Comparison of ENCODE assay signal across 1 cellular context in genomic region chr19:15379996-15380647, GRCh38.
TF ChIP-seq lines count a peak whose summit lies in the region.

No MANE protein-coding gene starts in this region.

TF ChIP-seq in GM12878, 131 proteins besides CTCF, POLR2A, EP300 and RAD21 (continued from another document and continues in another):
- TF ChIP-seq, protein P1, sequence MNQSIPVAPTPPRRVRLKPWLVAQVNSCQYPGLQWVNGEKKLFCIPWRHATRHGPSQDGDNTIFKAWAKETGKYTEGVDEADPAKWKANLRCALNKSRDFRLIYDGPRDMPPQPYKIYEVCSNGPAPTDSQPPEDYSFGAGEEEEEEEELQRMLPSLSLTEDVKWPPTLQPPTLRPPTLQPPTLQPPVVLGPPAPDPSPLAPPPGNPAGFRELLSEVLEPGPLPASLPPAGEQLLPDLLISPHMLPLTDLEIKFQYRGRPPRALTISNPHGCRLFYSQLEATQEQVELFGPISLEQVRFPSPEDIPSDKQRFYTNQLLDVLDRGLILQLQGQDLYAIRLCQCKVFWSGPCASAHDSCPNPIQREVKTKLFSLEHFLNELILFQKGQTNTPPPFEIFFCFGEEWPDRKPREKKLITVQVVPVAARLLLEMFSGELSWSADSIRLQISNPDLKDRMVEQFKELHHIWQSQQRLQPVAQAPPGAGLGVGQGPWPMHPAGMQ (IDR thresholded peaks at IDR 0.05; ENCODE audit: borderline replicate concordance): no peak
- TF ChIP-seq EGR1 (IDR thresholded peaks at IDR 0.05; ENCODE audit: borderline replicate concordance in 1 of 2, low read depth in 2 of 2, low read length in 2 of 2) (peak in 1 of 2 experiments; percentile 58; a peak in 2 of 3 replicates), ZBED1 (IDR thresholded peaks at IDR 0.05; ENCODE audit: borderline replicate concordance) (no peak), HDAC6 (IDR thresholded peaks at IDR 0.05; ENCODE audit: unreplicated experiment) (no peak), E4F1 (IDR thresholded peaks at IDR 0.05; ENCODE audit: borderline replicate concordance, partially characterized antibody) (no peak), HDAC2 (IDR thresholded peaks at IDR 0.05) (no peak), E2F4 (IDR thresholded peaks at IDR 0.05; ENCODE audit: low read depth, low read length) (no peak), NFYA (IDR thresholded peaks at IDR 0.05; ENCODE audit: borderline replicate concordance, low read depth, low read length) (no peak), RB1 (IDR thresholded peaks at IDR 0.05; ENCODE audit: borderline replicate concordance) (no peak), E2F8 (IDR thresholded peaks at IDR 0.05; ENCODE audit: low read depth, partially characterized antibody) (no peak), ESRRA (IDR thresholded peaks at IDR 0.05; ENCODE audit: low read length) (no peak), KLF5 (IDR thresholded peaks at IDR 0.05; ENCODE audit: partially characterized antibody) (peak; percentile 42), SMAD1 (IDR thresholded peaks at IDR 0.05; ENCODE audit: low read depth, partially characterized antibody) (no peak), ZNF274 (IDR thresholded peaks at IDR 0.05; ENCODE audit: insufficient read depth, insufficient read length) (no peak), BRCA1 (IDR thresholded peaks at IDR 0.05; ENCODE audit: low read depth, low read length) (no peak), STAT3 (IDR thresholded peaks at IDR 0.05; ENCODE audit: low read depth, low read length) (no peak), REST (IDR thresholded peaks at IDR 0.05; ENCODE audit: low read depth, low read length) (no peak), SUPT20H (IDR thresholded peaks at IDR 0.05; ENCODE audit: borderline replicate concordance, control insufficient read depth, low read depth, low read length) (no peak), NFIC (IDR thresholded peaks at IDR 0.05; ENCODE audit: low read depth, low read length) (no peak), JUND (IDR thresholded peaks at IDR 0.05; ENCODE audit: low read depth, low read length) (no peak), DPF2 (IDR thresholded peaks at IDR 0.05) (peak; percentile 11), GATAD2B (conservative IDR thresholded peaks at IDR 0.05; ENCODE audit: low read depth) (peak; percentile 76), FOXM1 (IDR thresholded peaks at IDR 0.05; ENCODE audit: low read depth, low read length) (no peak), SKIL (IDR thresholded peaks at IDR 0.05; ENCODE audit: low read depth, poor library complexity, severe bottlenecking) (no peak), NR2C1 (IDR thresholded peaks at IDR 0.05) (peak; percentile 35; the same call in 1 of the 2 replicates), MEF2B (IDR thresholded peaks at IDR 0.05; ENCODE audit: partially characterized antibody, poor library complexity, severe bottlenecking) (no peak), IKZF1 (conservative IDR thresholded peaks at IDR 0.05) (peak; percentile 87), NBN (IDR thresholded peaks at IDR 0.05) (no peak), CBX3 (IDR thresholded peaks at IDR 0.05; ENCODE audit: borderline replicate concordance, low read depth) (no peak), RELA (IDR thresholded peaks at IDR 0.05; ENCODE audit: borderline replicate concordance, partially characterized antibody) (peak; percentile 11)
- TF ChIP-seq, protein P2, sequence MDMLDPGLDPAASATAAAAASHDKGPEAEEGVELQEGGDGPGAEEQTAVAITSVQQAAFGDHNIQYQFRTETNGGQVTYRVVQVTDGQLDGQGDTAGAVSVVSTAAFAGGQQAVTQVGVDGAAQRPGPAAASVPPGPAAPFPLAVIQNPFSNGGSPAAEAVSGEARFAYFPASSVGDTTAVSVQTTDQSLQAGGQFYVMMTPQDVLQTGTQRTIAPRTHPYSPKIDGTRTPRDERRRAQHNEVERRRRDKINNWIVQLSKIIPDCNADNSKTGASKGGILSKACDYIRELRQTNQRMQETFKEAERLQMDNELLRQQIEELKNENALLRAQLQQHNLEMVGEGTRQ (IDR thresholded peaks at IDR 0.05; ENCODE audit: borderline replicate concordance, low read depth, low read length): no peak; the same call in 1 of the 2 replicates
- TF ChIP-seq, protein P3, sequence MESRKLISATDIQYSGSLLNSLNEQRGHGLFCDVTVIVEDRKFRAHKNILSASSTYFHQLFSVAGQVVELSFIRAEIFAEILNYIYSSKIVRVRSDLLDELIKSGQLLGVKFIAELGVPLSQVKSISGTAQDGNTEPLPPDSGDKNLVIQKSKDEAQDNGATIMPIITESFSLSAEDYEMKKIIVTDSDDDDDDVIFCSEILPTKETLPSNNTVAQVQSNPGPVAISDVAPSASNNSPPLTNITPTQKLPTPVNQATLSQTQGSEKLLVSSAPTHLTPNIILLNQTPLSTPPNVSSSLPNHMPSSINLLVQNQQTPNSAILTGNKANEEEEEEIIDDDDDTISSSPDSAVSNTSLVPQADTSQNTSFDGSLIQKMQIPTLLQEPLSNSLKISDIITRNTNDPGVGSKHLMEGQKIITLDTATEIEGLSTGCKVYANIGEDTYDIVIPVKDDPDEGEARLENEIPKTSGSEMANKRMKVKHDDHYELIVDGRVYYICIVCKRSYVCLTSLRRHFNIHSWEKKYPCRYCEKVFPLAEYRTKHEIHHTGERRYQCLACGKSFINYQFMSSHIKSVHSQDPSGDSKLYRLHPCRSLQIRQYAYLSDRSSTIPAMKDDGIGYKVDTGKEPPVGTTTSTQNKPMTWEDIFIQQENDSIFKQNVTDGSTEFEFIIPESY (IDR thresholded peaks at IDR 0.05): no peak
- TF ChIP-seq, protein P4, sequence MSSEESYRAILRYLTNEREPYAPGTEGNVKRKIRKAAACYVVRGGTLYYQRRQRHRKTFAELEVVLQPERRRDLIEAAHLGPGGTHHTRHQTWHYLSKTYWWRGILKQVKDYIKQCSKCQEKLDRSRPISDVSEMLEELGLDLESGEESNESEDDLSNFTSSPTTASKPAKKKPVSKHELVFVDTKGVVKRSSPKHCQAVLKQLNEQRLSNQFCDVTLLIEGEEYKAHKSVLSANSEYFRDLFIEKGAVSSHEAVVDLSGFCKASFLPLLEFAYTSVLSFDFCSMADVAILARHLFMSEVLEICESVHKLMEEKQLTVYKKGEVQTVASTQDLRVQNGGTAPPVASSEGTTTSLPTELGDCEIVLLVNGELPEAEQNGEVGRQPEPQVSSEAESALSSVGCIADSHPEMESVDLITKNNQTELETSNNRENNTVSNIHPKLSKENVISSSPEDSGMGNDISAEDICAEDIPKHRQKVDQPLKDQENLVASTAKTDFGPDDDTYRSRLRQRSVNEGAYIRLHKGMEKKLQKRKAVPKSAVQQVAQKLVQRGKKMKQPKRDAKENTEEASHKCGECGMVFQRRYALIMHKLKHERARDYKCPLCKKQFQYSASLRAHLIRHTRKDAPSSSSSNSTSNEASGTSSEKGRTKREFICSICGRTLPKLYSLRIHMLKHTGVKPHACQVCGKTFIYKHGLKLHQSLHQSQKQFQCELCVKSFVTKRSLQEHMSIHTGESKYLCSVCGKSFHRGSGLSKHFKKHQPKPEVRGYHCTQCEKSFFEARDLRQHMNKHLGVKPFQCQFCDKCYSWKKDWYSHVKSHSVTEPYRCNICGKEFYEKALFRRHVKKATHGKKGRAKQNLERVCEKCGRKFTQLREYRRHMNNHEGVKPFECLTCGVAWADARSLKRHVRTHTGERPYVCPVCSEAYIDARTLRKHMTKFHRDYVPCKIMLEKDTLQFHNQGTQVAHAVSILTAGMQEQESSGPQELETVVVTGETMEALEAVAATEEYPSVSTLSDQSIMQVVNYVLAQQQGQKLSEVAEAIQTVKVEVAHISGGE (CRISPR knock-in tag; IDR thresholded peaks at IDR 0.05): no peak
- TF ChIP-seq, protein P5, sequence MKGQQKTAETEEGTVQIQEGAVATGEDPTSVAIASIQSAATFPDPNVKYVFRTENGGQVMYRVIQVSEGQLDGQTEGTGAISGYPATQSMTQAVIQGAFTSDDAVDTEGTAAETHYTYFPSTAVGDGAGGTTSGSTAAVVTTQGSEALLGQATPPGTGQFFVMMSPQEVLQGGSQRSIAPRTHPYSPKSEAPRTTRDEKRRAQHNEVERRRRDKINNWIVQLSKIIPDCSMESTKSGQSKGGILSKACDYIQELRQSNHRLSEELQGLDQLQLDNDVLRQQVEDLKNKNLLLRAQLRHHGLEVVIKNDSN (IDR thresholded peaks at IDR 0.05; ENCODE audit: borderline replicate concordance, extremely low read length, insufficient read depth, low read depth, low read length): peak; percentile 37
